Comparison of ENCODE assay signal across 11 cellular contexts in the genomic region with DNA sequence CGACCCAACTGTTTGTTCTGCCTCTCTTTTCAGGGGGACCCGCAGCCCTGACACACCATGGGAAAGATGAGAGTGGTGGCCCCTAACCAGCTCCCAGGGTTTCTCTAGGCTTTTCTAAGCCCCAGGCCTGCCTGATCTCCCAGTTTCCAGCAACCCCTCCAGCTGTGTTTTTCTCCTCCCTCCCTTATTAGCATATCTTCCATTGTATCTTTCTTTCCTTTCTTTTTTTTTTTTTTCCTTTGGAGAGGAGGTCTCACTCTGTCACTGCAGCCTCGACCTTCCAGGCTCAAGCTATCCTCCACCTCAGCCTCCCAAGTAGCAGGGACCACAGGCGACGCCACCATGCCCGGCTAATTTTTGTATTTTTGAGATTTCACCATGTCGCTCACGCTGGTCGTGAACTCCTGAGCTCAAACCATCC. TPM values are rescaled to one million over a fixed set of nuclear protein-coding genes. Genes with fewer than 3 reads are reported as not detected.
DNase-seq lines count a peak whose midpoint lies in the region; ATAC-seq and TF ChIP-seq lines count a peak whose summit lies in the region.
"Had no signal": no experiment of that assay in that cellular context is flagged by ENCODE, and none has a peak within 500 bp of the region (broad histone marks: within the 10 kb centered on the region; RNA-seq: fewer than 3 reads in every experiment).

No MANE protein-coding gene starts in this region.

- peak overlapping the region; percentile 86 for H3K4me3 Mint-ChIP-seq in CD8-positive, alpha-beta T cell
- peak overlapping the region; percentile 75 for H3K4me3 Mint-ChIP-seq in endodermal cell

- WGBS in endodermal cell (ENCODE audit: insufficient coverage in 1 of 2, insufficient read length in 1 of 2), 2 experiments = 79 to 80% methylated on average over 9 of the region's 9 CpGs
- WGBS in psoas muscle, 3 donors = 92 to 94% (median 93%) methylated on average over 9 of the region's 9 CpGs

- H3K9ac ChIP-seq in NT2/D1 (ENCODE audit: insufficient read length, low read depth) = peak overlapping the region; percentile 12
- no peak overlapping the region for H3K9ac ChIP-seq in endodermal cell (ENCODE audit: extremely low read depth, low read length, poor library complexity, severe bottlenecking)

- peak overlapping the region; percentile 68 for H3K27ac Mint-ChIP-seq in CD8-positive, alpha-beta T cell
- H3K27ac Mint-ChIP-seq in endodermal cell = no peak overlapping the region

- no peaks in the 10 kb centered on the region for H3K9me3 ChIP-seq in CD8-positive, alpha-beta T cell (ENCODE audit: low read length)
- H3K9me3 ChIP-seq in NT2/D1 (ENCODE audit: insufficient read depth, low read length) = no peaks in the 10 kb centered on the region
- H3K9me3 ChIP-seq in endodermal cell (ENCODE audit: control insufficient read depth, low read length) = no peaks in the 10 kb centered on the region
- no peaks in the 10 kb centered on the region for H3K9me3 ChIP-seq in psoas muscle

- peaks cover 62% of the 10 kb centered on the region for H3K4me1 ChIP-seq in CD8-positive, alpha-beta T cell (ENCODE audit: insufficient read depth, low read length)
- H3K4me1 ChIP-seq in NT2/D1 (ENCODE audit: insufficient read depth, insufficient read length) (peaks cover 37% of the 10 kb centered on the region), endodermal cell (ENCODE audit: control insufficient read depth, insufficient read depth, low read length) (peaks cover 20% of the 10 kb centered on the region), psoas muscle (peaks cover 29% of the 10 kb centered on the region)

- CTCF ChIA-PET in CD8-positive, alpha-beta T cell (lab: Charles Lee) = interaction anchor here (0.5 to 18.4 kb wide), 9 partner anchors 10 to 122 kb away, joined by 3 to 283 read pairs (median 4); a partner anchor contains a TSS

- no peaks in the 10 kb centered on the region for H3K27me3 ChIP-seq in CD8-positive, alpha-beta T cell (ENCODE audit: insufficient read depth, low read length)
- H3K27me3 ChIP-seq in NT2/D1 (ENCODE audit: insufficient read depth, insufficient read length) = peaks cover 3% of the 10 kb centered on the region
- H3K27me3 ChIP-seq in endodermal cell (ENCODE audit: control insufficient read depth, insufficient read depth, low read length, poor library complexity, severe bottlenecking) = no peaks in the 10 kb centered on the region
- no peaks in the 10 kb centered on the region for H3K27me3 ChIP-seq in psoas muscle (ENCODE audit: insufficient read depth in 3 of 3, low read length in 2 of 3)
- no peaks in the 10 kb centered on the region for H3K27me3 ChIP-seq in brain microvascular endothelial cell (replicated peaks)

- no peak for TF ChIP-seq CTCF in CD8-positive, alpha-beta T cell (IDR thresholded peaks at IDR 0.05)
- TF ChIP-seq CTCF in endodermal cell (conservative IDR thresholded peaks at IDR 0.05) (no peak), psoas muscle (IDR thresholded peaks at IDR 0.05) (no peak), brain microvascular endothelial cell (IDR thresholded peaks at IDR 0.05; ENCODE audit: low read depth, low read length, missing control alignments) (no peak)

- in situ Hi-C loops in brain microvascular endothelial cell (cut with HindIII; ENCODE audit: low pct_ligation_motif_present, low sequenced_read_pairs) = no loop called here

- POLR2A ChIA-PET in CD8-positive, alpha-beta T cell (lab: Charles Lee) = interaction anchor here (0.6 kb wide), 1 partner anchor 13 kb away, joined by 4 read pairs; no protein-coding TSS in a partner anchor

- peaks cover 61% of the 10 kb centered on the region for H3K4me1 Mint-ChIP-seq in CD8-positive, alpha-beta T cell (ENCODE audit: low read depth)
- H3K4me1 Mint-ChIP-seq in endodermal cell = peaks cover 47% of the 10 kb centered on the region

- no peaks in the 10 kb centered on the region for H3K9me3 Mint-ChIP-seq in CD8-positive, alpha-beta T cell
- no peaks in the 10 kb centered on the region for H3K9me3 Mint-ChIP-seq in endodermal cell

- intact Hi-C loops in CD8-positive, alpha-beta T cell (cut with DNase I, micrococcal nuclease) = loop anchor here (5.0 to 10.0 kb wide), 2 partner anchors 181 to 412 kb away; a partner anchor contains a TSS
- intact Hi-C loops in psoas muscle (cut with DNase I) = loop anchor here in 1 of 2 donors (5.0 kb wide), 1 partner anchor 99 kb away; a partner anchor contains a TSS

- H3K27me3 Mint-ChIP-seq in CD8-positive, alpha-beta T cell (ENCODE audit: low read depth) = no peaks in the 10 kb centered on the region
- H3K27me3 Mint-ChIP-seq in endodermal cell (ENCODE audit: insufficient read depth) = no peaks in the 10 kb centered on the region

- ATAC-seq in CD8-positive, alpha-beta T cell = no peak
- ATAC-seq in psoas muscle (no peak), GM21360 (IDR thresholded peaks at IDR 0.05; ENCODE audit: unreplicated experiment) (no peak), GM19452 (IDR thresholded peaks at IDR 0.05; ENCODE audit: unreplicated experiment) (no peak)

- no peak for DNase-seq in CD8-positive, alpha-beta T cell
- DNase-seq in NT2/D1 (ENCODE audit: low read depth, low spot score) = no peak
- no peak for DNase-seq in endodermal cell
- DNase-seq in psoas muscle = no peak
- no peak for DNase-seq in HuH-7 (ENCODE audit: low spot score)
- DNase-seq in brain microvascular endothelial cell = no peak
- DNase-seq: DND-41, NCI-H524 treated with DMSO at 0.1 percent for 48 hours had no signal

- no peak overlapping the region for H3K4me3 ChIP-seq in CD8-positive, alpha-beta T cell (ENCODE audit: low read depth, low read length)
- no peak overlapping the region for H3K4me3 ChIP-seq in NT2/D1 (ENCODE audit: insufficient read length, low read depth)
- no peak overlapping the region for H3K4me3 ChIP-seq in endodermal cell (ENCODE audit: low read length)
- no peak overlapping the region for H3K4me3 ChIP-seq in psoas muscle
- H3K4me3 ChIP-seq in brain microvascular endothelial cell (ENCODE audit: low read depth, low read length) = no peak overlapping the region

- peaks cover under 1% of the 10 kb centered on the region for H3K36me3 Mint-ChIP-seq in CD8-positive, alpha-beta T cell
- H3K36me3 Mint-ChIP-seq in endodermal cell (ENCODE audit: low read depth) = no peaks in the 10 kb centered on the region

- no peak overlapping the region for H3K27ac ChIP-seq in CD8-positive, alpha-beta T cell (ENCODE audit: low read depth, low read length)
- no peak overlapping the region for H3K27ac ChIP-seq in endodermal cell (ENCODE audit: low read depth, low read length)
- peak overlapping the region; percentile 97 for H3K27ac ChIP-seq in psoas muscle
- no peak overlapping the region for H3K27ac ChIP-seq in brain microvascular endothelial cell

- H3K36me3 ChIP-seq in CD8-positive, alpha-beta T cell (ENCODE audit: insufficient read depth, low read length) = no peaks in the 10 kb centered on the region
- H3K36me3 ChIP-seq in NT2/D1 (ENCODE audit: insufficient read depth, insufficient read length, low read length) (no peaks in the 10 kb centered on the region), endodermal cell (ENCODE audit: control insufficient read depth, insufficient read depth, low read length) (no peaks in the 10 kb centered on the region), psoas muscle (ENCODE audit: insufficient read depth in 1 of 2, low read depth in 1 of 2) (no peaks in the 10 kb centered on the region), brain microvascular endothelial cell (replicated peaks) (no peaks in the 10 kb centered on the region)

RNA-seq across cellular contexts. Expression of a gene that starts 1.8 kb away (rescaled TPM):
- 10 to 100 TPM; 74.5 to 75.5 TPM for total RNA-seq in CD8-positive, alpha-beta T cell
- total RNA-seq in endodermal cell = 100 to 1,000 TPM; 143 to 183 TPM
- 122 TPM for polyA plus RNA-seq in endodermal cell (2013, experiment 1 of 2)
- polyA plus RNA-seq in endodermal cell (2013, experiment 2 of 2) = 109 TPM
- 10 to 100 TPM; 42.1 to 61.0 (median 51.1) TPM for total RNA-seq in psoas muscle
- 10 to 100 TPM; 29.8 to 59.6 (median 30.5) TPM for polyA plus RNA-seq in psoas muscle

RNA-seq across cellular contexts. Expression of a gene that starts 5.7 kb away (rescaled TPM):
- total RNA-seq in CD8-positive, alpha-beta T cell = under 1 TPM in 1 of 2 experiments, not detected in 1; 0.16 TPM
- total RNA-seq in endodermal cell (not detected), psoas muscle (not detected)
- polyA plus RNA-seq in endodermal cell (2013, experiment 1 of 2) = 0.50 TPM
- 0.12 TPM for polyA plus RNA-seq in endodermal cell (2013, experiment 2 of 2)
- polyA plus RNA-seq in psoas muscle = under 1 TPM; 0.07 to 0.10 (median 0.07) TPM
- total RNA-seq: glomerular endothelial cell had no signal

RNA-seq across cellular contexts. Expression of a gene that starts 30.3 kb away (rescaled TPM):
- total RNA-seq in CD8-positive, alpha-beta T cell = 1 to 10 TPM; 2.2 to 2.4 TPM
- total RNA-seq in endodermal cell = 10 to 100 TPM in 1 of 2 donors, 1 to 10 TPM in 1; 8.6 to 10.8 TPM
- polyA plus RNA-seq in endodermal cell (2013, experiment 1 of 2) = 17.8 TPM
- 15.8 TPM for polyA plus RNA-seq in endodermal cell (2013, experiment 2 of 2)
- 10 to 100 TPM; 13.9 to 26.0 (median 18.5) TPM for total RNA-seq in psoas muscle
- polyA plus RNA-seq in psoas muscle = 10 to 100 TPM in 1 of 3 donors, 1 to 10 TPM in 2; 4.4 to 16.2 (median 9.7) TPM

RNA-seq across cellular contexts. Expression of a gene that starts 31.8 kb away (rescaled TPM):
- total RNA-seq in CD8-positive, alpha-beta T cell = 1 to 10 TPM; 8.0 to 9.0 TPM
- total RNA-seq in endodermal cell (10 to 100 TPM; 23.8 to 29.3 TPM), psoas muscle (10 to 100 TPM; 17.5 to 30.2 (median 24.6) TPM)
- 25.6 TPM for polyA plus RNA-seq in endodermal cell (2013, experiment 1 of 2)
- 22.5 TPM for polyA plus RNA-seq in endodermal cell (2013, experiment 2 of 2)
- polyA plus RNA-seq in psoas muscle = 10 to 100 TPM; 12.4 to 33.8 (median 15.1) TPM

RNA-seq across cellular contexts. Expression of a gene that starts 50.2 kb away (rescaled TPM):
- total RNA-seq in CD8-positive, alpha-beta T cell = 10 to 100 TPM; 44.1 to 47.4 TPM
- total RNA-seq in endodermal cell = 10 to 100 TPM; 68.6 to 73.5 TPM
- polyA plus RNA-seq in endodermal cell (2013, experiment 1 of 2) = 54.5 TPM
- 48.1 TPM for polyA plus RNA-seq in endodermal cell (2013, experiment 2 of 2)
- total RNA-seq in psoas muscle = 10 to 100 TPM; 19.4 to 27.1 (median 20.4) TPM
- 10 to 100 TPM; 12.8 to 14.8 (median 13.5) TPM for polyA plus RNA-seq in psoas muscle
